24 cellular contexts compared by ENCODE assay signal in the genomic region with DNA sequence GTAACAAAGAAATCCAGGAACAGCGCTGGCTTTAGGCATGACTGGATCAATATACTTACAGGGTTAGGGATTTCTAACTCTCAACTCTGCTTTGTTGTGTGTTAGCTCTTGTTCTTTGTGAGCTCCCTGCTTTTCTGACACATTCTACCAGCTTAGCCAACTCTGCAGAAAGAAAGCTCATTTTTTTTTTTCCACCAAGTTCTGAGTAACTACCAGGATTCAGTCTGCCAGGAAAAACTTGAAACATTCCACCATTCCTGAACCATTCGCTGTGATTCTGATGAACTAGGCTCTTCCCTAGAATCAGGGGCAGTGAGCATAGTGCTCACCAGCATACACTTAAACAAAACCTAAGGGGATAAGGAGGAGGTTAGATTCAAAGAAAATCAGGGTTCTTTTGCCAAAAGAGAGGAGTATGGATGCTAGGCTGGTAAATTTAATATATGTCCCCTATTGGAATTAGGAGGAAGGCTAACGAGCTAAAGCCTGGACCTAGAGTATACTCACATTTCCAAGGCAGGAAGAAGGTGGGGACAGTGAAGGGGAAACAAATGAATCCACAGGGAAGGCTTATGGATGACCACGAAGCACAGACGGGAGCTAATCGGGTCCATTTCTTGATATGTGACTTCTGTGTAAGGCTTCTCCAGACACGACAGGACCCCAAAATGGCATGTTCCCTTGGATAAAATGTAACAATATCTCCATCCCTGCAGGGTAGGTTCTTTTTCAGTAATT.
A peak's percentile ranks its signal among the peaks of the same experiment; 100 is the strongest.
DNase-seq lines count a peak whose midpoint lies in the region; ATAC-seq and TF ChIP-seq lines count a peak whose summit lies in the region.
"Had no signal": no experiment of that assay in that cellular context is flagged by ENCODE, and none has a peak within 500 bp of the region (broad histone marks: within the 10 kb centered on the region; RNA-seq: fewer than 3 reads in every experiment).

No MANE protein-coding gene starts in this region.

- no peaks in the 10 kb centered on the region for H3K79me2 ChIP-seq in GM23338 (replicated peaks; ENCODE audit: insufficient read depth)

- H3K4me1 ChIP-seq in GM23338 (ENCODE audit: insufficient read depth) (peaks cover 54% of the 10 kb centered on the region), mesenchymal stem cell (ENCODE audit: control insufficient read depth, insufficient read depth, low read depth, low read length) (no peaks in the 10 kb centered on the region), subcutaneous abdominal adipose tissue (ENCODE audit: control insufficient read depth in 5 of 5, insufficient read depth in 5 of 5, low read length in 5 of 5) (peaks cover 0 to 13% (median 0%) of the 10 kb centered on the region in 5 donors), thyroid gland (peaks cover 0 to under 1% of the 10 kb centered on the region in 2 donors)

- no peak overlapping the region for H2BK5ac ChIP-seq in mesenchymal stem cell (ENCODE audit: low read depth, low read length, poor library complexity, severe bottlenecking)

- H3K9me3 Mint-ChIP-seq in GM23338: no peaks in the 10 kb centered on the region
- no peaks in the 10 kb centered on the region for H3K9me3 Mint-ChIP-seq in chondrocyte (ENCODE audit: low read depth)
- H3K9me3 Mint-ChIP-seq: activated CD4-positive, alpha-beta memory T cell treated with anti-CD3 and anti-CD28 coated beads, Interleukin-2, amount 10 ng/mL, durations not matched to agents 7 days and 5 days; HFFc6; stimulated activated naive B cell treated with anti-CD40 and anti-IgM and Interleukin-4, amounts not matched to agents 10 μg/mL and 1 μg/mL and 100 μg/mL, for 72 hours; T-helper 2 cell treated with Interferon-gamma antibody and Interleukin-4, amounts not matched to agents 5 μg/mL and 100 μg/mL, for 36 hours had no signal

- H3K18ac ChIP-seq in mesenchymal stem cell (ENCODE audit: low read depth in 1 of 2, low read length in 2 of 2): no peak overlapping the region

- TF ChIP-seq CTCF in GM23338 (conservative IDR thresholded peaks at IDR 0.05; ENCODE audit: low read depth in 2 of 2) (no peak), chondrocyte (IDR thresholded peaks at IDR 0.05) (no peak), thyroid gland (IDR thresholded peaks at IDR 0.05) (no peak)

- H3K9me2 ChIP-seq in GM23338 (ENCODE audit: insufficient read depth): no peaks in the 10 kb centered on the region

- H3K27me3 Mint-ChIP-seq in GM23338 (ENCODE audit: insufficient read depth, low read depth, poor library complexity): peaks cover 2% of the 10 kb centered on the region
- no peaks in the 10 kb centered on the region for H3K27me3 Mint-ChIP-seq in chondrocyte (ENCODE audit: low read depth)
- H3K27me3 Mint-ChIP-seq: activated CD4-positive, alpha-beta memory T cell treated with anti-CD3 and anti-CD28 coated beads, Interleukin-2, amount 10 ng/mL, durations not matched to agents 7 days and 5 days; stimulated activated naive B cell treated with anti-CD40 and anti-IgM and Interleukin-4, amounts not matched to agents 10 μg/mL and 1 μg/mL and 100 μg/mL, for 72 hours had no signal

- peak; percentile 61 for ATAC-seq in GM23338
- ATAC-seq: HepG2; SK-N-SH treated with all-trans-retinoic acid at 6 μM for 48 hours; stimulated activated naive B cell treated with anti-CD40 and anti-IgM and Interleukin-4, amounts not matched to agents 10 μg/mL and 1 μg/mL and 100 μg/mL, for 72 hours had no signal

- H3K14ac ChIP-seq in mesenchymal stem cell (ENCODE audit: low read length in 2 of 2): no peak overlapping the region

- no peaks in the 10 kb centered on the region for H3K36me3 Mint-ChIP-seq in GM23338 (ENCODE audit: low read depth)
- no peaks in the 10 kb centered on the region for H3K36me3 Mint-ChIP-seq in chondrocyte (ENCODE audit: low read depth)
- H3K36me3 Mint-ChIP-seq: stimulated activated naive B cell treated with anti-CD40 and anti-IgM and Interleukin-4, amounts not matched to agents 10 μg/mL and 1 μg/mL and 100 μg/mL, for 72 hours had no signal

- no peaks in the 10 kb centered on the region for H3F3A ChIP-seq in GM23338 (replicated peaks; ENCODE audit: low read depth)

- DNase-seq in GM23338 (ENCODE audit: low spot score) (no peak), chondrocyte (ENCODE audit: low spot score) (no peak), mesenchymal stem cell (no peak), caudate nucleus (lab: John Stamatoyannopoulos, UW) (no peak), thyroid gland (no peak), posterior cingulate gyrus (no peak)
- DNase-seq: activated CD4-positive, alpha-beta memory T cell treated with anti-CD3 and anti-CD28 coated beads, Interleukin-2, amount 10 ng/mL, durations not matched to agents 7 days and 5 days; activated naive CD4-positive, alpha-beta T cell treated with Interleukin-2 at 50 U/mL for 16 hours; AML-193; DND-41; foreskin melanocyte; HFFc6; hippocampal formation; islet precursor cell; mammary epithelial cell; NCI-H1417 treated with DMSO at 0.1 percent for 48 hours; RPMI8226; stimulated activated CD4-positive, alpha-beta T cell treated with anti-CD3 and anti-CD28 coated beads, Interleukin-1b, Interleukin-23, amount 100 ng/mL, for 48 hours; stimulated activated naive B cell treated with anti-CD40 and anti-IgM and Interleukin-4, amounts not matched to agents 10 μg/mL and 1 μg/mL and 100 μg/mL, for 72 hours; transverse colon had no signal

- H3K27ac ChIP-seq in GM23338 (ENCODE audit: low read depth) (peak overlapping the region; percentile 40; the same call in 1 of the 2 replicates), mesenchymal stem cell (ENCODE audit: low read length, poor library complexity, severe bottlenecking) (no peak overlapping the region), subcutaneous abdominal adipose tissue (ENCODE audit: low read depth, low read length) (peak overlapping the region; percentile 37), caudate nucleus (ENCODE audit: low read depth, low read length) (no peak overlapping the region), thyroid gland (no peak overlapping the region)
- H3K27ac ChIP-seq: transverse colon had no signal

- H3K27me3 ChIP-seq in GM23338 (ENCODE audit: insufficient read depth) (no peaks in the 10 kb centered on the region), mesenchymal stem cell (ENCODE audit: control insufficient read depth in 1 of 2, insufficient read depth in 1 of 2, low read length in 2 of 2) (no peaks in the 10 kb centered on the region), subcutaneous abdominal adipose tissue (ENCODE audit: control insufficient read depth in 5 of 5, insufficient read depth in 4 of 5, low read length in 5 of 5) (no peaks in the 10 kb centered on the region), thyroid gland (no peaks in the 10 kb centered on the region)
- H3K27me3 ChIP-seq: transverse colon had no signal

- no peaks in the 10 kb centered on the region for H3K36me3 ChIP-seq in GM23338 (ENCODE audit: insufficient read depth)
- no peaks in the 10 kb centered on the region for H3K36me3 ChIP-seq in mesenchymal stem cell (ENCODE audit: control insufficient read depth in 1 of 2, insufficient read depth in 2 of 2, low read depth in 1 of 2, low read length in 2 of 2)
- H3K36me3 ChIP-seq in subcutaneous abdominal adipose tissue (ENCODE audit: control insufficient read depth in 5 of 5, insufficient read depth in 5 of 5, low read length in 5 of 5): no peaks in the 10 kb centered on the region
- H3K36me3 ChIP-seq in thyroid gland: no peaks in the 10 kb centered on the region
- H3K36me3 ChIP-seq: transverse colon had no signal

- H3K23ac ChIP-seq in mesenchymal stem cell (ENCODE audit: low read length in 2 of 2): no peak overlapping the region

- H3K4me1 Mint-ChIP-seq in GM23338: peaks cover 62% of the 10 kb centered on the region
- peaks cover 14% of the 10 kb centered on the region for H3K4me1 Mint-ChIP-seq in chondrocyte (ENCODE audit: low read depth)
- H3K4me1 Mint-ChIP-seq: activated CD4-positive, alpha-beta memory T cell treated with anti-CD3 and anti-CD28 coated beads, Interleukin-2, amount 10 ng/mL, durations not matched to agents 7 days and 5 days; stimulated activated naive B cell treated with anti-CD40 and anti-IgM and Interleukin-4, amounts not matched to agents 10 μg/mL and 1 μg/mL and 100 μg/mL, for 72 hours had no signal

- peak overlapping the region; percentile 63 for H3K9ac ChIP-seq in mesenchymal stem cell (ENCODE audit: low read length)
- H3K9ac ChIP-seq in subcutaneous abdominal adipose tissue (ENCODE audit: low read length in 5 of 5): no peak overlapping the region

- H4K91ac ChIP-seq in mesenchymal stem cell (ENCODE audit: low read length): no peak overlapping the region

- intact Hi-C loops in thyroid gland (cut with DNase I) (no loop called here), posterior cingulate gyrus (cut with DNase I) (no loop called here)

- no peak overlapping the region for H3K4me2 ChIP-seq in GM23338
- H3K4me2 ChIP-seq in mesenchymal stem cell (ENCODE audit: low read length, poor library complexity, severe bottlenecking): no peak overlapping the region

- H3K9me3 ChIP-seq in mesenchymal stem cell (ENCODE audit: control insufficient read depth, low read length): no peaks in the 10 kb centered on the region
- H3K9me3 ChIP-seq in subcutaneous abdominal adipose tissue (ENCODE audit: control insufficient read depth in 5 of 5, low read length in 5 of 5): no peaks in the 10 kb centered on the region
- H3K9me3 ChIP-seq in thyroid gland: no peaks in the 10 kb centered on the region
- H3K9me3 ChIP-seq: transverse colon had no signal

- TF ChIP-seq POLR2A in thyroid gland (IDR thresholded peaks at IDR 0.05): no peak

- no peak overlapping the region for H3K4me3 ChIP-seq in GM23338
- peak overlapping the region in 1 of 2 experiments; percentile 25 for H3K4me3 ChIP-seq in mesenchymal stem cell (ENCODE audit: insufficient read depth in 1 of 2, low read depth in 1 of 2, low read length in 2 of 2)
- H3K4me3 ChIP-seq in subcutaneous abdominal adipose tissue (ENCODE audit: low read depth in 1 of 5, low read length in 5 of 5): no peak overlapping the region
- H3K4me3 ChIP-seq in thyroid gland (replicated peaks in 1 of 3): no peak overlapping the region
- H3K4me3 ChIP-seq: transverse colon had no signal

- H2AFZ ChIP-seq in GM23338 (no peak overlapping the region), mesenchymal stem cell (ENCODE audit: low read depth, low read length) (no peak overlapping the region)

- H2BK120ac ChIP-seq in mesenchymal stem cell (ENCODE audit: low read depth, low read length): no peak overlapping the region

- H2BK12ac ChIP-seq in mesenchymal stem cell (ENCODE audit: low read length in 2 of 2): no peak overlapping the region

- no peak overlapping the region for H3K4ac ChIP-seq in mesenchymal stem cell (ENCODE audit: low read depth in 1 of 2, low read length in 2 of 2)

- no peaks in the 10 kb centered on the region for H3K79me1 ChIP-seq in mesenchymal stem cell (replicated peaks; ENCODE audit: low read length, poor library complexity, severe bottlenecking)

- H3K4me3 Mint-ChIP-seq in GM23338 (no peak overlapping the region), chondrocyte (ENCODE audit: unreplicated experiment) (no peak overlapping the region)
- H3K4me3 Mint-ChIP-seq: activated CD4-positive, alpha-beta memory T cell treated with anti-CD3 and anti-CD28 coated beads, Interleukin-2, amount 10 ng/mL, durations not matched to agents 7 days and 5 days; HFFc6; stimulated activated naive B cell treated with anti-CD40 and anti-IgM and Interleukin-4, amounts not matched to agents 10 μg/mL and 1 μg/mL and 100 μg/mL, for 72 hours; T-helper 2 cell treated with Interferon-gamma antibody and Interleukin-4, amounts not matched to agents 5 μg/mL and 100 μg/mL, for 36 hours had no signal

- H2AK5ac ChIP-seq in mesenchymal stem cell (ENCODE audit: low read length, severe bottlenecking): no peak overlapping the region

- WGBS in mesenchymal stem cell: 93% methylated on average over 7 of the region's 7 CpGs
- 77 to 79% methylated on average over 7 of the region's 7 CpGs for WGBS in thyroid gland, 2 donors

- H4K8ac ChIP-seq in mesenchymal stem cell (ENCODE audit: low read length): no peak overlapping the region

- no peaks in the 10 kb centered on the region for H4K20me1 ChIP-seq in GM23338 (replicated peaks; ENCODE audit: insufficient read depth)

- H3K27ac Mint-ChIP-seq in GM23338 (peak overlapping the region; percentile 85), chondrocyte (ENCODE audit: unreplicated experiment) (peak overlapping the region; percentile 39)
- H3K27ac Mint-ChIP-seq: activated CD4-positive, alpha-beta memory T cell treated with anti-CD3 and anti-CD28 coated beads, Interleukin-2, amount 10 ng/mL, durations not matched to agents 7 days and 5 days; HFFc6; stimulated activated naive B cell treated with anti-CD40 and anti-IgM and Interleukin-4, amounts not matched to agents 10 μg/mL and 1 μg/mL and 100 μg/mL, for 72 hours; T-helper 2 cell treated with Interferon-gamma antibody and Interleukin-4, amounts not matched to agents 5 μg/mL and 100 μg/mL, for 36 hours had no signal

- H2BK15ac ChIP-seq in mesenchymal stem cell (ENCODE audit: low read depth, poor library complexity, severe bottlenecking): no peak overlapping the region

Comparison
In these comparisons a context has a peak if more than half of its experiments do, and no peak if none do; other contexts are left out.
1. H3K27ac ChIP-seq: peak in GM23338 (single experiment) and subcutaneous abdominal adipose tissue (single experiment); none in mesenchymal stem cell (single experiment), caudate nucleus (single experiment) and thyroid gland (0 of 3).